In genomic region chr19:48390188-48391099, GRCh38 we compare ENCODE assay signal across 8 cellular contexts. TPM values are rescaled to one million over a fixed set of nuclear protein-coding genes. Genes with fewer than 3 reads are reported as not detected.
A peak's percentile ranks its signal among the peaks of the same experiment; 100 is the strongest.
DNase-seq lines count a peak whose midpoint lies in the region; ATAC-seq and TF ChIP-seq lines count a peak whose summit lies in the region.

No MANE protein-coding gene starts in this region.

- H3K9me3 ChIP-seq in effector memory CD4-positive, alpha-beta T cell (ENCODE audit: control insufficient read depth, low read length): no peaks in the 10 kb centered on the region

- H3K4me1 Mint-ChIP-seq in activated CD8-positive, alpha-beta T cell treated with anti-CD3 and anti-CD28 coated beads, Interleukin-2, amount 10 ng/mL, durations not matched to agents 7 days and 5 days (ENCODE audit: low read depth): peaks cover 25% of the 10 kb centered on the region

- POLR2A ChIA-PET in activated CD8-positive, alpha-beta T cell treated with anti-CD3 and anti-CD28 coated beads, Interleukin-2, amount 10 ng/mL, durations not matched to agents 7 days and 5 days (lab: Charles Lee): interaction anchor here (1.0 to 2.0 kb wide), 5 partner anchors 12 to 80 kb away, joined by 3 to 15 read pairs (median 3); partner anchors contain the start of genes SYNGR4 and TMEM143

- H3K9me3 Mint-ChIP-seq in activated CD8-positive, alpha-beta T cell treated with anti-CD3 and anti-CD28 coated beads, Interleukin-2, amount 10 ng/mL, durations not matched to agents 7 days and 5 days (ENCODE audit: insufficient read depth): no peaks in the 10 kb centered on the region

- CTCF ChIA-PET in activated CD8-positive, alpha-beta T cell treated with anti-CD3 and anti-CD28 coated beads, Interleukin-2, amount 10 ng/mL, durations not matched to agents 7 days and 5 days (lab: Charles Lee): interaction anchor here (0.7 to 2.4 kb wide), 28 partner anchors 7 to 646 kb away, joined by 3 to 43 read pairs (median 5); partner anchors contain the start of genes SYNGR4, TMEM143 and ZNF114

- peak; percentile 52 for TF ChIP-seq CTCF in AG10803 (conservative IDR thresholded peaks at IDR 0.05; ENCODE audit: low read length)

- peaks cover 28% of the 10 kb centered on the region for H3K4me1 ChIP-seq in effector memory CD4-positive, alpha-beta T cell (ENCODE audit: control insufficient read depth, insufficient read depth, low read length, poor library complexity, severe bottlenecking)

- H3K27me3 Mint-ChIP-seq in activated CD8-positive, alpha-beta T cell treated with anti-CD3 and anti-CD28 coated beads, Interleukin-2, amount 10 ng/mL, durations not matched to agents 7 days and 5 days (ENCODE audit: low read depth): peaks cover 30% of the 10 kb centered on the region

- DNase-seq in AG10803 (ENCODE audit: low read depth): peak; percentile 63
- DNase-seq in GM19238 (ENCODE audit: insufficient read length, low spot score): peak; percentile 66
- peak; percentile 46 to 50 for DNase-seq in NCI-H1930 (lab: John Stamatoyannopoulos, UW)
- DNase-seq in activated CD8-positive, alpha-beta T cell treated with anti-CD3 and anti-CD28 coated beads, Interleukin-2, amount 10 ng/mL, durations not matched to agents 7 days and 5 days: peak; percentile 76
- DNase-seq in effector memory CD4-positive, alpha-beta T cell: peak in 2 of 3 donors; percentile 33 to 41
- DNase-seq in medulla oblongata (ENCODE audit: extremely low spot score): peak; percentile 58
- peak; percentile 47 for DNase-seq in stimulated activated CD8-positive, alpha-beta memory T cell treated with anti-CD3 and anti-CD28 coated beads, Interleukin-4, amount 100 ng/mL, for 24 hours (ENCODE audit: low read depth)
- no peak for DNase-seq in NCI-H1694 treated with DMSO at 0.1 percent for 48 hours (lab: John Stamatoyannopoulos, UW)

- H3K4me3 ChIP-seq in AG10803 (ENCODE audit: low read length): peak overlapping the region; percentile 95
- peak overlapping the region; percentile 81 for H3K4me3 ChIP-seq in effector memory CD4-positive, alpha-beta T cell (ENCODE audit: insufficient read depth, low read depth, low read length, poor library complexity, severe bottlenecking)

- H3K4me3 Mint-ChIP-seq in activated CD8-positive, alpha-beta T cell treated with anti-CD3 and anti-CD28 coated beads, Interleukin-2, amount 10 ng/mL, durations not matched to agents 7 days and 5 days: peak overlapping the region; percentile 95

- H3K27ac ChIP-seq in effector memory CD4-positive, alpha-beta T cell (ENCODE audit: insufficient read depth, low read length, poor library complexity, severe bottlenecking): peak overlapping the region; percentile 92

- H3K27me3 ChIP-seq in effector memory CD4-positive, alpha-beta T cell (replicated peaks; ENCODE audit: control insufficient read depth, insufficient read depth, low read length, poor library complexity, severe bottlenecking): peaks cover 18% of the 10 kb centered on the region

- peak; percentile 79 for ATAC-seq in activated CD8-positive, alpha-beta T cell treated with anti-CD3 and anti-CD28 coated beads, Interleukin-2, amount 10 ng/mL, durations not matched to agents 7 days and 5 days

- peaks cover 20% of the 10 kb centered on the region for H3K36me3 Mint-ChIP-seq in activated CD8-positive, alpha-beta T cell treated with anti-CD3 and anti-CD28 coated beads, Interleukin-2, amount 10 ng/mL, durations not matched to agents 7 days and 5 days (ENCODE audit: low read depth)

- H3K27ac Mint-ChIP-seq in activated CD8-positive, alpha-beta T cell treated with anti-CD3 and anti-CD28 coated beads, Interleukin-2, amount 10 ng/mL, durations not matched to agents 7 days and 5 days: peak overlapping the region; percentile 93

- H3K36me3 ChIP-seq in effector memory CD4-positive, alpha-beta T cell (ENCODE audit: control insufficient read depth, insufficient read depth, low read length): peaks cover 17% of the 10 kb centered on the region

RNA-seq across cellular contexts. Expression of gene KDELR1, which starts 0.9 kb away (rescaled TPM):
- 10 to 100 TPM; 70.3 to 71.3 TPM for total RNA-seq in activated CD8-positive, alpha-beta T cell treated with anti-CD3 and anti-CD28 coated beads, Interleukin-2, amount 10 ng/mL, durations not matched to agents 7 days and 5 days

RNA-seq across cellular contexts. Expression of gene GRIN2D, which starts 3.0 kb away (rescaled TPM):
- total RNA-seq in activated CD8-positive, alpha-beta T cell treated with anti-CD3 and anti-CD28 coated beads, Interleukin-2, amount 10 ng/mL, durations not matched to agents 7 days and 5 days: under 1 TPM; 0.05 to 0.08 TPM

RNA-seq across cellular contexts. Expression of gene SYNGR4, which starts 26.3 kb away (rescaled TPM):
- total RNA-seq in activated CD8-positive, alpha-beta T cell treated with anti-CD3 and anti-CD28 coated beads, Interleukin-2, amount 10 ng/mL, durations not matched to agents 7 days and 5 days: not detected

RNA-seq across cellular contexts. Expression of gene TMEM143, which starts 26.7 kb away (rescaled TPM):
- total RNA-seq in activated CD8-positive, alpha-beta T cell treated with anti-CD3 and anti-CD28 coated beads, Interleukin-2, amount 10 ng/mL, durations not matched to agents 7 days and 5 days: 10 to 100 TPM; 17.1 to 19.4 TPM

RNA-seq across cellular contexts. Expression of gene GRWD1, which starts 55.3 kb away (rescaled TPM):
- 10 to 100 TPM; 46.4 to 50.4 TPM for total RNA-seq in activated CD8-positive, alpha-beta T cell treated with anti-CD3 and anti-CD28 coated beads, Interleukin-2, amount 10 ng/mL, durations not matched to agents 7 days and 5 days
